In the genomic region with DNA sequence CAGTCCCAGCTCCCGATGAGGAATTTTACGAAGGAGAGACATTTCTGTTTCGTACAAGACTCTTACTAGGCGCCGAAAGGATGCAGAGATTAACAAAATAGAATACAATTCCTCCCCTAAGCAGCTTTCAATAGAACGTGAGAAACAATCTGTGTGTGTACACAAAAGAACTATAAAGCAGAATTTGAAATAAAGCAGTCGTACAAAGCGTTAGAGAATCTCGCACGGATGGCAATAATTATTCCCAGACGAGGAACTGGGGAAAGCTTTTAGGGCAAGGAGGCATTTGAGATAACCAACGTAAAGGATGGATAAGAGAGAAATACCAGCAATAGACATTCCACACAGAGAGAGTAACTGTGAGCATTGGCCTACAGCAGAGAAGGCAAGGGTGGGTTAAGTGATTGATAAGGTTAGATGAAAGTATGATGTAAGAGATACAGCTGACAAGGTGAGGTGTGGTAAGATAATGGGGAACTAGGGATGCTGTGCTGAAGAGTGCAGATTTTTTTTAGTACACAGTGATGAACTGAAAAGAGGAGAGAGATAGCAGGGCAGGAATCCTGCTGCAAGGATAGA, we compare ENCODE assay signal across 8 cellular contexts. TPM values are rescaled to one million over a fixed set of nuclear protein-coding genes. Genes with fewer than 3 reads are reported as not detected.
DNase-seq lines count a peak whose midpoint lies in the region; ATAC-seq and TF ChIP-seq lines count a peak whose summit lies in the region.

No MANE protein-coding gene starts in this region.

- H3K4me1 ChIP-seq in cardiac muscle cell (ENCODE audit: low read depth), result no peaks in the 10 kb centered on the region
- H3K4me1 ChIP-seq in adrenal gland (replicated peaks in 1 of 2), result peaks cover 3 to 11% of the 10 kb centered on the region in 2 donors
- H3K4me1 ChIP-seq in right lobe of liver, result peaks cover 0 to 13% (median 4%) of the 10 kb centered on the region in 4 donors
- H3K4me1 ChIP-seq in vagina, result peaks cover 25% of the 10 kb centered on the region

- H3K4me3 ChIP-seq in cardiac muscle cell (peak overlapping the region; percentile 34), adrenal gland (peak overlapping the region in 2 of 4 donors; percentile 28 to 66), right lobe of liver (peak overlapping the region; percentile 7 to 56 (median 46)), vagina (peak overlapping the region; percentile 56 to 77)

- intact Hi-C loops in Right ventricle myocardium inferior (cut with DNase I) (loop anchor here (2.0 to 5.0 kb wide), 3 partner anchors 53 to 159 kb away; partner anchors contain the start of gene DGLUCY), adrenal gland (cut with DNase I) (no loop called here), right lobe of liver (cut with DNase I) (no loop called here), vagina (cut with DNase I) (loop anchor here (10.0 kb wide), 1 partner anchor 113 kb away; no protein-coding TSS in a partner anchor)

- no peak for ATAC-seq in Right ventricle myocardium inferior
- ATAC-seq in right lobe of liver, result no peak
- no peak for ATAC-seq in GM21447 (IDR thresholded peaks at IDR 0.05; ENCODE audit: unreplicated experiment)
- no peak for ATAC-seq in GM19463 (IDR thresholded peaks at IDR 0.05; ENCODE audit: unreplicated experiment)

- DNase-seq in cardiac muscle cell (ENCODE audit: low read depth in 1 of 2, low spot score in 1 of 2), result peak in 1 of 2 donors; percentile 25
- DNase-seq in Right ventricle myocardium inferior (ENCODE audit: missing footprints), result no peak
- DNase-seq in adrenal gland, result no peak
- no peak for DNase-seq in right lobe of liver
- no peak for DNase-seq in vagina (ENCODE audit: extremely low spot score in 2 of 2)
- DNase-seq in effector CD8-positive, alpha-beta T cell (lab: John Stamatoyannopoulos, UW), result no peak

- TF ChIP-seq CTCF in cardiac muscle cell (IDR thresholded peaks at IDR 0.05; ENCODE audit: low read depth, low read length) (no peak), adrenal gland (IDR thresholded peaks at IDR 0.05) (no peak), right lobe of liver (IDR thresholded peaks at IDR 0.05) (no peak), vagina (IDR thresholded peaks at IDR 0.05) (no peak)

- H3K36me3 ChIP-seq in cardiac muscle cell (no peaks in the 10 kb centered on the region), adrenal gland (replicated peaks in 1 of 2) (no peaks in the 10 kb centered on the region), right lobe of liver (no peaks in the 10 kb centered on the region), vagina (no peaks in the 10 kb centered on the region)

- 1 to 4% (median 2%) methylated on average over 12 of the region's 12 CpGs for WGBS in adrenal gland, 4 donors
- WGBS in right lobe of liver (ENCODE audit: insufficient coverage, low coverage, low lambda C conversion rate, missing lambda C conversion rate), result 5% methylated on average over 12 of the region's 12 CpGs

- TF ChIP-seq POLR2A in adrenal gland (IDR thresholded peaks at IDR 0.05) (no peak), right lobe of liver (IDR thresholded peaks at IDR 0.05) (no peak), vagina (IDR thresholded peaks at IDR 0.05) (no peak)

- H3K27me3 ChIP-seq in cardiac muscle cell (no peaks in the 10 kb centered on the region), adrenal gland (no peaks in the 10 kb centered on the region), right lobe of liver (no peaks in the 10 kb centered on the region), vagina (no peaks in the 10 kb centered on the region)

- H3K27ac ChIP-seq in cardiac muscle cell, result peak overlapping the region; percentile 95
- peak overlapping the region in 4 of 5 donors; percentile 32 to 75 (median 64) for H3K27ac ChIP-seq in adrenal gland
- H3K27ac ChIP-seq in right lobe of liver, result peak overlapping the region in 2 of 3 donors; percentile 24 to 45
- H3K27ac ChIP-seq in vagina, result peak overlapping the region; percentile 60

- no peaks in the 10 kb centered on the region for H3K9me3 ChIP-seq in cardiac muscle cell (ENCODE audit: low read depth)
- H3K9me3 ChIP-seq in adrenal gland (replicated peaks in 1 of 3), result no peaks in the 10 kb centered on the region
- H3K9me3 ChIP-seq in right lobe of liver, result no peaks in the 10 kb centered on the region
- no peaks in the 10 kb centered on the region for H3K9me3 ChIP-seq in vagina

RNA-seq across cellular contexts. Expression of gene RPS6KA5, which starts 1.0 kb away (rescaled TPM):
- 5.0 and 10.9 TPM in 2 replicates for total RNA-seq in cardiac muscle cell
- 3.3 and 11.5 TPM in 2 replicates for polyA plus RNA-seq in cardiac muscle cell
- 10.6 TPM for total RNA-seq in Right ventricle myocardium inferior
- 1 to 10 TPM; 1.7 to 5.5 (median 1.9) TPM for total RNA-seq in adrenal gland
- polyA plus RNA-seq in adrenal gland, result under 1 TPM; 0.27 to 0.99 (median 0.72) TPM
- 1 to 10 TPM in 5 of 6 experiments, under 1 TPM in 1; 0.31 to 3.5 (median 1.7) TPM for total RNA-seq in right lobe of liver
- 5.2 TPM for total RNA-seq in vagina

RNA-seq across cellular contexts. Expression of gene DGLUCY, which starts 52.5 kb away (rescaled TPM):
- total RNA-seq in cardiac muscle cell (57.4 and 90.0 TPM in 2 replicates), Right ventricle myocardium inferior (202 TPM), adrenal gland (10 to 100 TPM; 48.9 to 93.4 (median 77.5) TPM), right lobe of liver (10 to 100 TPM; 26.7 to 55.6 (median 39.8) TPM), vagina (57.0 TPM)
- polyA plus RNA-seq in cardiac muscle cell (82.2 and 82.7 TPM in 2 replicates), adrenal gland (10 to 100 TPM; 50.3 to 65.1 (median 60.1) TPM)

Comparison
In these comparisons a context has a peak if more than half of its experiments do, and no peak if none do; other contexts are left out.
1. H3K27ac ChIP-seq: peak in every context shown above with its lines; median percentile 95 in cardiac muscle cell; 64 in adrenal gland; 60 in vagina; 34 in right lobe of liver.
2. intact Hi-C loops: an anchor here in Right ventricle myocardium inferior (2.0 to 5.0 kb wide) and vagina (10.0 kb wide); none called in adrenal gland and right lobe of liver.